ENCODE assay signal across 1 cellular context in genomic region chr2:68776124-68776523, GRCh38.
TF ChIP-seq lines count a peak whose summit lies in the region.

No MANE protein-coding gene starts in this region.

TF ChIP-seq in WTC11, 78 proteins besides CTCF, POLR2A, EP300 and RAD21 (continued from another document):
- TF ChIP-seq ARID4B (CRISPR knock-in tag; IDR thresholded peaks at IDR 0.05; ENCODE audit: borderline replicate concordance) (no peak), RORB (CRISPR knock-in tag; IDR thresholded peaks at IDR 0.05) (no peak)
